Comparison of ENCODE assay signal across 11 cellular contexts in the genomic region with DNA sequence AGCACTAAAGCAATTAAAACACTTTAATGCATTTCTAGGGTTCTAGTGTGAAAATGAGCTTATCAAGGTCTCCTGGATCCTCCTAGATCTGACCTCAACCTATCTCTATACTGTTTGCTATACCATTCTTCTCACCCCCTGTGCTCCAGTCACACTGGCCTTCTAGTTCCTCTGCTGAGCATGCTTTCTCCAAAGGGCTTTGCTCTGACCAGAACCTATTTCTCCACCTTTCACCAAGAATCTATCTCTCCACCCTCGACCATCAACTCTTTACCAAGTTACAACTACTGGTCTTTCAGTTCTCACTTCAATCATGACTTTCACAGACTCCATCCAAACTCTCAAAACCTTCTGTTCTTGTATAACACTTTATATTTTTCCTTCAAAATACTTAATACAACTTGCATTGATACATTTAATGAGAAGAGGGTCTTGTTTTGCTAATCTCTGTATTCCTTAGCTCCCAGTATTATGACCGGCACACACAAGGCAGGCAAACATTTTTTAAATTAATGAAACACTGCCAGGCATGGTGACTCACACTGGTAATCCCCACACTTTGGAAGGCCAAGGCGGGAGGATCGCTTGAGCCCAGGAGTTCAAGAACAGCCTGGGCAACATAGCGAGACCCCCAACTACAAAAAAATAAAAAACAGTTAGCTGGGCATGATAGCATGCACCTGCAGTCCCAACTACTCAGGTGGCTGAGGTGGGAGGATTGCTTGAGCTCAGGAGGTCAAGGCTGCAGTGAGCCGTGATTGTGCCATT. TPM values are rescaled to one million over a fixed set of nuclear protein-coding genes. Genes with fewer than 3 reads are reported as not detected.
A peak's percentile ranks its signal among the peaks of the same experiment; 100 is the strongest.
DNase-seq lines count a peak whose midpoint lies in the region; ATAC-seq and TF ChIP-seq lines count a peak whose summit lies in the region.
"Had no signal": no experiment of that assay in that cellular context is flagged by ENCODE, and none has a peak within 500 bp of the region (broad histone marks: within the 10 kb centered on the region; RNA-seq: fewer than 3 reads in every experiment).

No MANE protein-coding gene starts in this region.

- H3K27me3 Mint-ChIP-seq in stimulated activated naive CD8-positive, alpha-beta T cell treated with anti-CD3 and anti-CD28 coated beads, Interleukin-15, Interleukin-2, amounts not matched to agents 100 ng/mL and 50 ng/mL, for 24 hours = no peaks in the 10 kb centered on the region
- no peaks in the 10 kb centered on the region for H3K27me3 Mint-ChIP-seq in stimulated activated naive CD8-positive, alpha-beta T cell treated with anti-CD3 and anti-CD28 coated beads, Interleukin-15, amount 100 ng/mL, for 72 hours
- H3K27me3 Mint-ChIP-seq in T-helper 17 cell = no peaks in the 10 kb centered on the region

- WGBS in aorta, 2 donors = 44 to 49% methylated on average over 6 of the region's 6 CpGs

- H3K4me3 Mint-ChIP-seq in stimulated activated naive CD8-positive, alpha-beta T cell treated with anti-CD3 and anti-CD28 coated beads, Interleukin-15, Interleukin-2, amounts not matched to agents 100 ng/mL and 50 ng/mL, for 24 hours = no peak overlapping the region
- no peak overlapping the region for H3K4me3 Mint-ChIP-seq in stimulated activated naive CD8-positive, alpha-beta T cell treated with anti-CD3 and anti-CD28 coated beads, Interleukin-15, amount 100 ng/mL, for 72 hours
- H3K4me3 Mint-ChIP-seq in T-helper 17 cell = peak overlapping the region; percentile 22

- ATAC-seq in stimulated activated naive CD8-positive, alpha-beta T cell treated with anti-CD3 and anti-CD28 coated beads, Interleukin-15, amount 100 ng/mL, for 72 hours = no peak
- ATAC-seq in T-helper 17 cell = no peak
- peak; percentile 58 for ATAC-seq in aorta (ENCODE audit: low FRiP score)
- no peak for ATAC-seq in GM18502 (IDR thresholded peaks at IDR 0.05; ENCODE audit: poor library complexity, unreplicated experiment)

- peak overlapping the region; percentile 67 for H3K27ac Mint-ChIP-seq in stimulated activated naive CD8-positive, alpha-beta T cell treated with anti-CD3 and anti-CD28 coated beads, Interleukin-15, Interleukin-2, amounts not matched to agents 100 ng/mL and 50 ng/mL, for 24 hours
- H3K27ac Mint-ChIP-seq in stimulated activated naive CD8-positive, alpha-beta T cell treated with anti-CD3 and anti-CD28 coated beads, Interleukin-15, amount 100 ng/mL, for 72 hours = no peak overlapping the region
- H3K27ac Mint-ChIP-seq in T-helper 17 cell = peak overlapping the region; percentile 79

- intact Hi-C loops in aorta (cut with DNase I) = no loop called here

- no peaks in the 10 kb centered on the region for H3K27me3 ChIP-seq in aorta (ENCODE audit: control insufficient read depth in 1 of 2, insufficient read depth in 2 of 2, low read length in 1 of 2)

- peaks cover 6% of the 10 kb centered on the region for H3K36me3 Mint-ChIP-seq in stimulated activated naive CD8-positive, alpha-beta T cell treated with anti-CD3 and anti-CD28 coated beads, Interleukin-15, Interleukin-2, amounts not matched to agents 100 ng/mL and 50 ng/mL, for 24 hours (ENCODE audit: low read depth)
- H3K36me3 Mint-ChIP-seq in T-helper 17 cell (ENCODE audit: low read depth) = peaks cover 4% of the 10 kb centered on the region

- TF ChIP-seq CTCF in fibroblast of villous mesenchyme (IDR thresholded peaks at IDR 0.05; ENCODE audit: insufficient read depth, low read depth, low read length) = no peak

- H3K4me3 ChIP-seq in fibroblast of villous mesenchyme (ENCODE audit: low read depth, low read length) (no peak overlapping the region), aorta (ENCODE audit: low read length in 2 of 2) (peak overlapping the region in 1 of 2 donors; percentile 18)

- DNase-seq in stimulated activated naive CD8-positive, alpha-beta T cell treated with anti-CD3 and anti-CD28 coated beads, Interleukin-15, amount 100 ng/mL, for 72 hours = no peak
- DNase-seq in T-helper 17 cell (no peak), fibroblast of villous mesenchyme (ENCODE audit: low read depth) (peak; percentile 21), aorta (no peak), inferior parietal cortex (ENCODE audit: extremely low spot score) (no peak), UCSD-AML1 (lab: John Stamatoyannopoulos, UW; ENCODE audit: unreplicated experiment) (no peak)
- DNase-seq: activated T-cell treated with anti-CD3 and anti-CD28 coated beads, Interleukin-2, amount 50 U/mL, for 48 hours; effector CD8-positive, alpha-beta T cell; islet precursor cell had no signal

- no peaks in the 10 kb centered on the region for H3K9me3 Mint-ChIP-seq in stimulated activated naive CD8-positive, alpha-beta T cell treated with anti-CD3 and anti-CD28 coated beads, Interleukin-15, Interleukin-2, amounts not matched to agents 100 ng/mL and 50 ng/mL, for 24 hours
- H3K9me3 Mint-ChIP-seq in stimulated activated naive CD8-positive, alpha-beta T cell treated with anti-CD3 and anti-CD28 coated beads, Interleukin-15, amount 100 ng/mL, for 72 hours = no peaks in the 10 kb centered on the region

- H3K36me3 ChIP-seq in aorta (ENCODE audit: control insufficient read depth in 1 of 2, insufficient read depth in 2 of 2, low read length in 1 of 2) = no peaks in the 10 kb centered on the region

- no peaks in the 10 kb centered on the region for H3K9me3 ChIP-seq in T-helper 17 cell (ENCODE audit: control insufficient read depth, low read length, poor library complexity, severe bottlenecking)
- no peaks in the 10 kb centered on the region for H3K9me3 ChIP-seq in aorta (ENCODE audit: control insufficient read depth, low read length)

- H3K4me1 ChIP-seq in aorta (ENCODE audit: control insufficient read depth in 1 of 2, insufficient read depth in 2 of 2, low read length in 2 of 2) = peaks cover 2 to 9% of the 10 kb centered on the region in 2 donors

- peaks cover 65% of the 10 kb centered on the region for H3K4me1 Mint-ChIP-seq in stimulated activated naive CD8-positive, alpha-beta T cell treated with anti-CD3 and anti-CD28 coated beads, Interleukin-15, Interleukin-2, amounts not matched to agents 100 ng/mL and 50 ng/mL, for 24 hours (ENCODE audit: low read depth)
- peaks cover 60% of the 10 kb centered on the region for H3K4me1 Mint-ChIP-seq in stimulated activated naive CD8-positive, alpha-beta T cell treated with anti-CD3 and anti-CD28 coated beads, Interleukin-15, amount 100 ng/mL, for 72 hours
- H3K4me1 Mint-ChIP-seq in T-helper 17 cell = peaks cover 43% of the 10 kb centered on the region

- peak overlapping the region; percentile 37 to 84 for H3K27ac ChIP-seq in aorta (ENCODE audit: low read depth in 1 of 2, low read length in 2 of 2)

RNA-seq across cellular contexts. Expression of a gene that starts 22.8 kb away (rescaled TPM):
- total RNA-seq in T-helper 17 cell = 100 to 1,000 TPM; 110 to 118 TPM
- 188 and 207 TPM in 2 replicates for total RNA-seq in fibroblast of villous mesenchyme
- total RNA-seq in aorta = 100 to 1,000 TPM; 194 to 287 TPM
- polyA plus RNA-seq in aorta = 100 to 1,000 TPM in 1 of 2 donors, 10 to 100 TPM in 1; 24.8 to 274 TPM

Comparison
In these comparisons a context has a peak if more than half of its experiments do, and no peak if none do; other contexts are left out.
1. H3K27ac Mint-ChIP-seq: peak in stimulated activated naive CD8-positive, alpha-beta T cell treated with anti-CD3 and anti-CD28 coated beads, Interleukin-15, Interleukin-2, amounts not matched to agents 100 ng/mL and 50 ng/mL, for 24 hours (single experiment) and T-helper 17 cell (single experiment); none in stimulated activated naive CD8-positive, alpha-beta T cell treated with anti-CD3 and anti-CD28 coated beads, Interleukin-15, amount 100 ng/mL, for 72 hours (0 of 2).